ENCODE assay signal across 2 cellular contexts in genomic region chr1:97603218-97603617, GRCh38.
TF ChIP-seq lines count a peak whose summit lies in the region.

No MANE protein-coding gene starts in this region.

TF ChIP-seq in HEK293T, 16 proteins besides CTCF, POLR2A, EP300 and RAD21 (continued from another document):
- peak; percentile 52; the same call in 1 of the 2 replicates for TF ChIP-seq PKNOX1 (IDR thresholded peaks at IDR 0.05)
TF ChIP-seq in HEK293T: peak in this region for 2.

TF ChIP-seq in neural cell, 6 proteins besides CTCF, POLR2A, EP300 and RAD21 (continued from another document):
- TF ChIP-seq, protein P1, sequence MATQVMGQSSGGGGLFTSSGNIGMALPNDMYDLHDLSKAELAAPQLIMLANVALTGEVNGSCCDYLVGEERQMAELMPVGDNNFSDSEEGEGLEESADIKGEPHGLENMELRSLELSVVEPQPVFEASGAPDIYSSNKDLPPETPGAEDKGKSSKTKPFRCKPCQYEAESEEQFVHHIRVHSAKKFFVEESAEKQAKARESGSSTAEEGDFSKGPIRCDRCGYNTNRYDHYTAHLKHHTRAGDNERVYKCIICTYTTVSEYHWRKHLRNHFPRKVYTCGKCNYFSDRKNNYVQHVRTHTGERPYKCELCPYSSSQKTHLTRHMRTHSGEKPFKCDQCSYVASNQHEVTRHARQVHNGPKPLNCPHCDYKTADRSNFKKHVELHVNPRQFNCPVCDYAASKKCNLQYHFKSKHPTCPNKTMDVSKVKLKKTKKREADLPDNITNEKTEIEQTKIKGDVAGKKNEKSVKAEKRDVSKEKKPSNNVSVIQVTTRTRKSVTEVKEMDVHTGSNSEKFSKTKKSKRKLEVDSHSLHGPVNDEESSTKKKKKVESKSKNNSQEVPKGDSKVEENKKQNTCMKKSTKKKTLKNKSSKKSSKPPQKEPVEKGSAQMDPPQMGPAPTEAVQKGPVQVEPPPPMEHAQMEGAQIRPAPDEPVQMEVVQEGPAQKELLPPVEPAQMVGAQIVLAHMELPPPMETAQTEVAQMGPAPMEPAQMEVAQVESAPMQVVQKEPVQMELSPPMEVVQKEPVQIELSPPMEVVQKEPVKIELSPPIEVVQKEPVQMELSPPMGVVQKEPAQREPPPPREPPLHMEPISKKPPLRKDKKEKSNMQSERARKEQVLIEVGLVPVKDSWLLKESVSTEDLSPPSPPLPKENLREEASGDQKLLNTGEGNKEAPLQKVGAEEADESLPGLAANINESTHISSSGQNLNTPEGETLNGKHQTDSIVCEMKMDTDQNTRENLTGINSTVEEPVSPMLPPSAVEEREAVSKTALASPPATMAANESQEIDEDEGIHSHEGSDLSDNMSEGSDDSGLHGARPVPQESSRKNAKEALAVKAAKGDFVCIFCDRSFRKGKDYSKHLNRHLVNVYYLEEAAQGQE (IDR thresholded peaks at IDR 0.05; ENCODE audit: borderline replicate concordance) = no peak
- TF ChIP-seq SMC3 (conservative IDR thresholded peaks at IDR 0.05; ENCODE audit: poor library complexity) = no peak
